16 cellular contexts compared by ENCODE assay signal in the genomic region with DNA sequence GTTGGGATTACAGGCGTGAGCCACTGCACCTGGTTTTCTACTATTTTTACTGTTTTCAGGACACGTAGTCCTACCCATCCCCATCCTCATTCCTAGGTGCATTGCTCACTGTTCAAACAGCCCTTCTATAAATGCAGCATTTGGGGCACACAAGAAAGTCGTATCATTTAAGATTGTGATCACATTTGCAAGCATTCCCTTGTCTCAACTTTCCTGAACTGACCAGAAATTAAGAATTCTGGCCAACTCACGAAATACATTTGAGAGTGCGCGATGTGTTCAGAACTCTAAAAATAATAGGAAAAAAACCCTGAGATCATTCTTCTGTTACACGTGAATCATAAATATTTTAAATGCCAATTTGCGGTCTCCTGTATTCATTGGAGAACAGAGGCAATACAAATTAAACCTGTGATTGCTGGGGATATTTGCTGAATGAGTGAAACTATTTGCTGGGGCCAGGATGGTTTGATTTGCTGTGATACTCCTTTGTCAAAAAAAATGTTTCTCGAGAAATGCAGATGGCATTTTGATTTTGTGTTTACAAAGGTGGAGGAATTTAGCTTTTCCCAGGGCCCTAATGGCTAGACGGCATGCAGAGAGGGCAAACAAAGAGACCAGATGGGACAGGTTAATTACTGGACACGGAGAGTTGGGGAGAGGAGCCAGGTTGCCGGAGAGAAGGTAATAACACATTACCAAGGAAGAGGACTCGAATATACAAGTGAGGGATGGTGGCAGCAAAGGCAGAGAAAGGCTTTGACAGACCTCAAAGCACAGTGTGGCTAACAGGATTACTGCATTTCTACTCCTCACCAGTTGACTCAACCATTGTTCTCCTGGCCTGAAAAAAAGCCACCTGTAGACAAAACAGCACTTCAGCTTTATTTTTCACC. TPM values are rescaled to one million over a fixed set of nuclear protein-coding genes. Genes with fewer than 3 reads are reported as not detected.
DNase-seq lines count a peak whose midpoint lies in the region; ATAC-seq and TF ChIP-seq lines count a peak whose summit lies in the region.
"Had no signal": no experiment of that assay in that cellular context is flagged by ENCODE, and none has a peak within 500 bp of the region (broad histone marks: within the 10 kb centered on the region; RNA-seq: fewer than 3 reads in every experiment).

No MANE protein-coding gene starts in this region.

- H3K9me3 ChIP-seq in mucosa of descending colon: no peaks in the 10 kb centered on the region
- H3K9me3 ChIP-seq in MG63: no peaks in the 10 kb centered on the region
- H3K9me3 ChIP-seq: lower lobe of right lung, upper lobe of left lung had no signal

- no peaks in the 10 kb centered on the region for H3F3A ChIP-seq in GM23338 (replicated peaks; ENCODE audit: low read depth)

- no peaks in the 10 kb centered on the region for H3K79me2 ChIP-seq in GM23338 (replicated peaks; ENCODE audit: insufficient read depth)

- H3K9me2 ChIP-seq in GM23338 (ENCODE audit: insufficient read depth): no peaks in the 10 kb centered on the region

- H3K4me3 ChIP-seq in GM23338: no peak overlapping the region
- no peak overlapping the region for H3K4me3 ChIP-seq in mucosa of descending colon
- no peak overlapping the region for H3K4me3 ChIP-seq in MG63
- H3K4me3 ChIP-seq: lower lobe of right lung, upper lobe of left lung had no signal

- 0 out of 2 replicates have a peak overlapping the region, but pooled peaks have one; percentile 8 for H3K4me2 ChIP-seq in GM23338

- intact Hi-C loops in mucosa of descending colon (cut with DNase I, micrococcal nuclease): no loop called here

- H3K4me1 Mint-ChIP-seq in GM23338: peaks cover 19% of the 10 kb centered on the region
- H3K4me1 Mint-ChIP-seq in brain: peaks cover 24% of the 10 kb centered on the region
- H3K4me1 Mint-ChIP-seq in T-cell: no peaks in the 10 kb centered on the region

- ATAC-seq in GM23338 (peak; percentile 87), mucosa of descending colon (peak; percentile 55), T-cell (replicated peaks in 1 of 4) (no peak)
- ATAC-seq: activated T-cell treated with anti-CD3 and anti-CD28 coated beads, Interleukin-2, amount 50 U/mL, for 72 hours; lower lobe of right lung had no signal

- peak overlapping the region; percentile 62 for H3K27ac Mint-ChIP-seq in GM23338
- peak overlapping the region in 3 of 5 experiments; percentile 18 to 63 (median 43) for H3K27ac Mint-ChIP-seq in brain
- H3K27ac Mint-ChIP-seq in T-cell: no peak overlapping the region
- H3K27ac Mint-ChIP-seq: activated T-cell treated with anti-CD3 and anti-CD28 coated beads, Interleukin-2, amount 50 U/mL, for 72 hours; CD4-positive, alpha-beta T cell; HFFc6 had no signal

- CTCF ChIA-PET in T-cell (lab: Charles Lee): no interaction called here

- H3K9me3 Mint-ChIP-seq in GM23338 (no peaks in the 10 kb centered on the region), brain (no peaks in the 10 kb centered on the region), T-cell (no peaks in the 10 kb centered on the region)
- H3K9me3 Mint-ChIP-seq: activated T-cell treated with anti-CD3 and anti-CD28 coated beads, Interleukin-2, amount 50 U/mL, for 72 hours; CD4-positive, alpha-beta T cell; HFFc6 had no signal

- H3K27me3 Mint-ChIP-seq in GM23338 (ENCODE audit: insufficient read depth, low read depth, poor library complexity) (peaks cover 5% of the 10 kb centered on the region), brain (peaks cover 3% of the 10 kb centered on the region), T-cell (no peaks in the 10 kb centered on the region)
- H3K27me3 Mint-ChIP-seq: CD4-positive, alpha-beta T cell had no signal

- POLR2A ChIA-PET in T-cell (lab: Charles Lee): no interaction called here

- H3K27me3 ChIP-seq in GM23338 (ENCODE audit: insufficient read depth) (no peaks in the 10 kb centered on the region), MG63 (no peaks in the 10 kb centered on the region)
- H3K27me3 ChIP-seq: upper lobe of left lung had no signal

- no peaks in the 10 kb centered on the region for H3K4me1 ChIP-seq in GM23338 (ENCODE audit: insufficient read depth)
- no peaks in the 10 kb centered on the region for H3K4me1 ChIP-seq in mucosa of descending colon (ENCODE audit: low read depth)
- H3K4me1 ChIP-seq: lower lobe of right lung, upper lobe of left lung had no signal

- H3K27ac ChIP-seq in GM23338 (ENCODE audit: low read depth): peak overlapping the region; percentile 79; the same call in 1 of the 2 replicates
- H3K27ac ChIP-seq: lower lobe of right lung, upper lobe of left lung had no signal

- H3K36me3 Mint-ChIP-seq in GM23338 (ENCODE audit: low read depth): no peaks in the 10 kb centered on the region
- peaks cover 8% of the 10 kb centered on the region for H3K36me3 Mint-ChIP-seq in brain
- peaks cover 25% of the 10 kb centered on the region for H3K36me3 Mint-ChIP-seq in T-cell

- no peaks in the 10 kb centered on the region for H4K20me1 ChIP-seq in GM23338 (replicated peaks; ENCODE audit: insufficient read depth)

- DNase-seq in GM23338 (ENCODE audit: low spot score) (peak; percentile 84), NCI-H2081 (lab: John Stamatoyannopoulos, UW) (peak; percentile 79 to 91), mucosa of descending colon (no peak), MG63 (no peak), T-cell (no peak), NCI-H2029 (lab: John Stamatoyannopoulos, UW) (no peak), putamen (ENCODE audit: low spot score) (no peak)
- DNase-seq: activated T-cell treated with anti-CD3 and anti-CD28 coated beads, Interleukin-2, amount 50 U/mL, for 72 hours; CD4-positive, alpha-beta T cell; foreskin fibroblast; HFFc6; lower lobe of right lung; upper lobe of left lung had no signal

- no peaks in the 10 kb centered on the region for H3K36me3 ChIP-seq in GM23338 (ENCODE audit: insufficient read depth)
- no peaks in the 10 kb centered on the region for H3K36me3 ChIP-seq in mucosa of descending colon (ENCODE audit: low read depth)
- H3K36me3 ChIP-seq in MG63: no peaks in the 10 kb centered on the region

- TF ChIP-seq CTCF in GM23338 (conservative IDR thresholded peaks at IDR 0.05; ENCODE audit: low read depth in 2 of 2) (no peak), brain (conservative IDR thresholded peaks at IDR 0.05) (no peak), mucosa of descending colon (IDR thresholded peaks at IDR 0.05) (no peak)

- H2AFZ ChIP-seq in GM23338: no peak overlapping the region

- H3K4me3 Mint-ChIP-seq in GM23338: peak overlapping the region; percentile 15; the same call in 1 of the 3 replicates
- no peak overlapping the region for H3K4me3 Mint-ChIP-seq in brain
- no peak overlapping the region for H3K4me3 Mint-ChIP-seq in T-cell
- H3K4me3 Mint-ChIP-seq: activated T-cell treated with anti-CD3 and anti-CD28 coated beads, Interleukin-2, amount 50 U/mL, for 72 hours; CD4-positive, alpha-beta T cell; HFFc6 had no signal

TF ChIP-seq in GM23338, 12 proteins besides CTCF, POLR2A, EP300 and RAD21 (continues in another document):
- TF ChIP-seq, protein P1, sequence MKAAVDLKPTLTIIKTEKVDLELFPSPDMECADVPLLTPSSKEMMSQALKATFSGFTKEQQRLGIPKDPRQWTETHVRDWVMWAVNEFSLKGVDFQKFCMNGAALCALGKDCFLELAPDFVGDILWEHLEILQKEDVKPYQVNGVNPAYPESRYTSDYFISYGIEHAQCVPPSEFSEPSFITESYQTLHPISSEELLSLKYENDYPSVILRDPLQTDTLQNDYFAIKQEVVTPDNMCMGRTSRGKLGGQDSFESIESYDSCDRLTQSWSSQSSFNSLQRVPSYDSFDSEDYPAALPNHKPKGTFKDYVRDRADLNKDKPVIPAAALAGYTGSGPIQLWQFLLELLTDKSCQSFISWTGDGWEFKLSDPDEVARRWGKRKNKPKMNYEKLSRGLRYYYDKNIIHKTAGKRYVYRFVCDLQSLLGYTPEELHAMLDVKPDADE (IDR thresholded peaks at IDR 0.05): no peak
- TF ChIP-seq ZNF331 (CRISPR knock-in tag; IDR thresholded peaks at IDR 0.05; ENCODE audit: low read depth) (no peak), EZH2 (IDR thresholded peaks at IDR 0.05; ENCODE audit: low read depth, unreplicated experiment) (no peak), ZNF114 (CRISPR knock-in tag; IDR thresholded peaks at IDR 0.05) (no peak), JUNB (IDR thresholded peaks at IDR 0.05; ENCODE audit: unreplicated experiment) (no peak), POLR2AphosphoS5 (IDR thresholded peaks at IDR 0.05; ENCODE audit: low read depth) (no peak), CREB1 (CRISPR knock-in tag; IDR thresholded peaks at IDR 0.05; ENCODE audit: low read depth) (no peak), EZH2phosphoT487 (IDR thresholded peaks at IDR 0.05; ENCODE audit: unreplicated experiment) (no peak)

RNA-seq across cellular contexts. Expression of a gene that starts 38.4 kb away (rescaled TPM):
- total RNA-seq in GM23338 (2014; rRNA removed; shearing (Covaris generic)): 6.5 and 8.2 TPM in 2 replicates
- polyA plus RNA-seq in GM23338 (2016; fragmentation: Nextera tagmentation; extraction: Ambion mirVana) (9.9 and 11.4 TPM in 2 replicates), brain (ENCODE audit: insufficient read depth, low read depth, low replicate concordance) (15.7 TPM)
- total RNA-seq in mucosa of descending colon (10 to 100 TPM; 15.9 to 25.4 (median 17.9) TPM), T-cell (1 to 10 TPM; 3.4 to 5.6 (median 5.4) TPM)
- 5.7 and 7.2 TPM in 2 replicates for total RNA-seq in MG63 (2014; rRNA removed; shearing (Covaris generic); ENCODE audit: low replicate concordance)

RNA-seq across cellular contexts. Expression of a gene that starts 40.5 kb away (rescaled TPM):
- total RNA-seq in GM23338 (2014; rRNA removed; shearing (Covaris generic)): 8.6 and 9.6 TPM in 2 replicates
- polyA plus RNA-seq in GM23338 (2016; fragmentation: Nextera tagmentation; extraction: Ambion mirVana) (4.6 and 5.5 TPM in 2 replicates), brain (ENCODE audit: insufficient read depth, low read depth, low replicate concordance) (43.3 TPM)
- total RNA-seq in mucosa of descending colon (10 to 100 TPM; 38.3 to 52.5 (median 40.7) TPM), T-cell (10 to 100 TPM; 49.0 to 71.4 (median 59.7) TPM)
- 44.1 and 45.5 TPM in 2 replicates for total RNA-seq in MG63 (2014; rRNA removed; shearing (Covaris generic); ENCODE audit: low replicate concordance)

RNA-seq across cellular contexts. Expression of a gene that starts 56.0 kb away (rescaled TPM):
- 0.93 and 1.1 TPM in 2 replicates for total RNA-seq in GM23338 (2014; rRNA removed; shearing (Covaris generic))
- polyA plus RNA-seq in GM23338 (2016; fragmentation: Nextera tagmentation; extraction: Ambion mirVana) (0.78 and 1.4 TPM in 2 replicates), brain (ENCODE audit: insufficient read depth, low read depth, low replicate concordance) (not detected)
- total RNA-seq in mucosa of descending colon (under 1 TPM in 1 of 3 donors, not detected in 2; 0.65 TPM), T-cell (not detected)
- total RNA-seq in MG63 (2014; rRNA removed; shearing (Covaris generic); ENCODE audit: low replicate concordance): not detected in 2 replicates
- total RNA-seq: CD4-positive, alpha-beta T cell; HFFc6; pulmonary artery endothelial cell; RPMI7951 had no signal

Comparison
In these comparisons a context has a peak if more than half of its experiments do, and no peak if none do; other contexts are left out.
1. ATAC-seq: peak in GM23338 (single experiment) and mucosa of descending colon (single experiment); none in T-cell (0 of 4).
2. DNase-seq: peak in GM23338 (single experiment) and NCI-H2081 (2 of 2); none in mucosa of descending colon (0 of 3), MG63 (single experiment), T-cell (0 of 34), NCI-H2029 (single experiment) and putamen (single experiment).
3. H3K27ac Mint-ChIP-seq: peak in GM23338 (single experiment) and brain (3 of 5); none in T-cell (0 of 2).